1 cellular context compared by ENCODE assay signal in genomic region chr7:157612009-157612663, GRCh38.
TF ChIP-seq lines count a peak whose summit lies in the region.

No MANE protein-coding gene starts in this region.

TF ChIP-seq in WTC11, 78 proteins besides CTCF, POLR2A, EP300 and RAD21 (continued from another document):
- TF ChIP-seq, protein P1, sequence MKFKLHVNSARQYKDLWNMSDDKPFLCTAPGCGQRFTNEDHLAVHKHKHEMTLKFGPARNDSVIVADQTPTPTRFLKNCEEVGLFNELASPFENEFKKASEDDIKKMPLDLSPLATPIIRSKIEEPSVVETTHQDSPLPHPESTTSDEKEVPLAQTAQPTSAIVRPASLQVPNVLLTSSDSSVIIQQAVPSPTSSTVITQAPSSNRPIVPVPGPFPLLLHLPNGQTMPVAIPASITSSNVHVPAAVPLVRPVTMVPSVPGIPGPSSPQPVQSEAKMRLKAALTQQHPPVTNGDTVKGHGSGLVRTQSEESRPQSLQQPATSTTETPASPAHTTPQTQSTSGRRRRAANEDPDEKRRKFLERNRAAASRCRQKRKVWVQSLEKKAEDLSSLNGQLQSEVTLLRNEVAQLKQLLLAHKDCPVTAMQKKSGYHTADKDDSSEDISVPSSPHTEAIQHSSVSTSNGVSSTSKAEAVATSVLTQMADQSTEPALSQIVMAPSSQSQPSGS (CRISPR knock-in tag; IDR thresholded peaks at IDR 0.05; ENCODE audit: borderline replicate concordance, low read depth): no peak
- no peak for TF ChIP-seq SOX15 (CRISPR knock-in tag; IDR thresholded peaks at IDR 0.05)
- TF ChIP-seq, protein P2, sequence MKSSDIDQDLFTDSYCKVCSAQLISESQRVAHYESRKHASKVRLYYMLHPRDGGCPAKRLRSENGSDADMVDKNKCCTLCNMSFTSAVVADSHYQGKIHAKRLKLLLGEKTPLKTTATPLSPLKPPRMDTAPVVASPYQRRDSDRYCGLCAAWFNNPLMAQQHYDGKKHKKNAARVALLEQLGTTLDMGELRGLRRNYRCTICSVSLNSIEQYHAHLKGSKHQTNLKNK (CRISPR knock-in tag; IDR thresholded peaks at IDR 0.05): no peak
- no peak for TF ChIP-seq STAT6 (CRISPR knock-in tag; conservative IDR thresholded peaks at IDR 0.05; ENCODE audit: low read depth)
- TF ChIP-seq FOXJ3 (CRISPR knock-in tag; IDR thresholded peaks at IDR 0.05; ENCODE audit: borderline replicate concordance): no peak
